ENCODE assay signal across 15 cellular contexts in genomic region chr9:136779808-136780207, GRCh38.
DNase-seq lines count a peak whose midpoint lies in the region.
"Had no signal": no experiment of that assay in that cellular context is flagged by ENCODE, and none has a peak within 500 bp of the region (broad histone marks: within the 10 kb centered on the region; RNA-seq: fewer than 3 reads in every experiment).

No MANE protein-coding gene starts in this region.

- DNase-seq in ELR (ENCODE audit: low read depth): peak; percentile 28
- peak; percentile 56 for DNase-seq in RKO (ENCODE audit: low spot score)
- DNase-seq in islet precursor cell: peak; percentile 58
- DNase-seq in NOMO-1 (lab: John Stamatoyannopoulos, UW; ENCODE audit: unreplicated experiment in 2 of 2): no peak
- no peak for DNase-seq in NCI-H1092 treated with DMSO at 0.1 percent for 48 hours (lab: John Stamatoyannopoulos, UW)
- DNase-seq: activated CD8-positive, alpha-beta memory T cell treated with anti-CD3 and anti-CD28 coated beads, Interleukin-2, amount 10 ng/mL, durations not matched to agents 7 days and 5 days; CD4-positive, CD25-positive, alpha-beta regulatory T cell; central memory CD4-positive, alpha-beta T cell; DMS79 treated with DMSO at 0.1 percent for 48 hours; hippocampal formation; mesendoderm; NCI-H2029 treated with DMSO at 0.1 percent for 48 hours; NCI-H69; psoas muscle; T-helper 2 cell had no signal

Comparison
In these comparisons a context has a peak if more than half of its experiments do, and no peak if none do; other contexts are left out.
1. DNase-seq: peak in ELR (single experiment), RKO (single experiment) and islet precursor cell (single experiment); none in NOMO-1 (0 of 2) and NCI-H1092 treated with DMSO at 0.1 percent for 48 hours (single experiment).